2 cellular contexts compared by ENCODE assay signal in the genomic region with DNA sequence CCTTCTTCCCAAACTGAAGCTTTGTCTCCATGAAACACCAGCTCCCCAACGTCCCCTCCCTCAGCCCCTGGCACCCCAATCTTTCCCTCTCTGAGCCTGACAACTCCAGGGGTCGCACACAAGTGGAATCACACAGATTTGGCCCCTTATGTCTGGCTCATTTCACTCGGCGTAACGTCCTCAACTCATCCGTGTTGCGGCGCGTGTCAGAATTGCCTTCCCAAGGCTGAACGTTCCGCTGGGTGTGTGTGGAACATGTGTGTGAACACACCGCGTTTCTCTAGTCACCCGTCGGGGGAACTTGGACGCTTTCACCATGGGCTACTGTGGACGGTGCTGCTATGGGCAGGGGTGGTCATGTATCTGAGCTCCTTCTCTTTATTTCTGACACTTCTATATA.
TF ChIP-seq lines count a peak whose summit lies in the region.

No MANE protein-coding gene starts in this region.

TF ChIP-seq in HCT116, 20 proteins besides CTCF, POLR2A, EP300 and RAD21:
- TF ChIP-seq SRF (IDR thresholded peaks at IDR 0.05; ENCODE audit: low read depth) = no peak
- TF ChIP-seq JUND (IDR thresholded peaks at IDR 0.05) = no peak
- TF ChIP-seq ZNF274 (IDR thresholded peaks at IDR 0.05; ENCODE audit: low read depth, low read length) = no peak
- no peak for TF ChIP-seq SIN3A (IDR thresholded peaks at IDR 0.05; ENCODE audit: low read depth)
- TF ChIP-seq, protein P1, sequence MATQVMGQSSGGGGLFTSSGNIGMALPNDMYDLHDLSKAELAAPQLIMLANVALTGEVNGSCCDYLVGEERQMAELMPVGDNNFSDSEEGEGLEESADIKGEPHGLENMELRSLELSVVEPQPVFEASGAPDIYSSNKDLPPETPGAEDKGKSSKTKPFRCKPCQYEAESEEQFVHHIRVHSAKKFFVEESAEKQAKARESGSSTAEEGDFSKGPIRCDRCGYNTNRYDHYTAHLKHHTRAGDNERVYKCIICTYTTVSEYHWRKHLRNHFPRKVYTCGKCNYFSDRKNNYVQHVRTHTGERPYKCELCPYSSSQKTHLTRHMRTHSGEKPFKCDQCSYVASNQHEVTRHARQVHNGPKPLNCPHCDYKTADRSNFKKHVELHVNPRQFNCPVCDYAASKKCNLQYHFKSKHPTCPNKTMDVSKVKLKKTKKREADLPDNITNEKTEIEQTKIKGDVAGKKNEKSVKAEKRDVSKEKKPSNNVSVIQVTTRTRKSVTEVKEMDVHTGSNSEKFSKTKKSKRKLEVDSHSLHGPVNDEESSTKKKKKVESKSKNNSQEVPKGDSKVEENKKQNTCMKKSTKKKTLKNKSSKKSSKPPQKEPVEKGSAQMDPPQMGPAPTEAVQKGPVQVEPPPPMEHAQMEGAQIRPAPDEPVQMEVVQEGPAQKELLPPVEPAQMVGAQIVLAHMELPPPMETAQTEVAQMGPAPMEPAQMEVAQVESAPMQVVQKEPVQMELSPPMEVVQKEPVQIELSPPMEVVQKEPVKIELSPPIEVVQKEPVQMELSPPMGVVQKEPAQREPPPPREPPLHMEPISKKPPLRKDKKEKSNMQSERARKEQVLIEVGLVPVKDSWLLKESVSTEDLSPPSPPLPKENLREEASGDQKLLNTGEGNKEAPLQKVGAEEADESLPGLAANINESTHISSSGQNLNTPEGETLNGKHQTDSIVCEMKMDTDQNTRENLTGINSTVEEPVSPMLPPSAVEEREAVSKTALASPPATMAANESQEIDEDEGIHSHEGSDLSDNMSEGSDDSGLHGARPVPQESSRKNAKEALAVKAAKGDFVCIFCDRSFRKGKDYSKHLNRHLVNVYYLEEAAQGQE (IDR thresholded peaks at IDR 0.05; ENCODE audit: low read depth) = no peak
- TF ChIP-seq EZH2phosphoT487 (IDR thresholded peaks at IDR 0.05; ENCODE audit: borderline replicate concordance) = no peak
- TF ChIP-seq CBX3 (IDR thresholded peaks at IDR 0.05; ENCODE audit: low read depth) = no peak
- no peak for TF ChIP-seq CEBPB (IDR thresholded peaks at IDR 0.05; ENCODE audit: low read depth)
- TF ChIP-seq ELF1 (IDR thresholded peaks at IDR 0.05; ENCODE audit: borderline replicate concordance, low read depth) = no peak
- no peak for TF ChIP-seq YY1 (IDR thresholded peaks at IDR 0.05; ENCODE audit: extremely low read depth, insufficient replicate concordance, low read depth, low read length)
- no peak for TF ChIP-seq TCF7L2 (IDR thresholded peaks at IDR 0.05; ENCODE audit: borderline replicate concordance, extremely low read depth, insufficient read depth, insufficient read length)
- no peak for TF ChIP-seq EZH2 (IDR thresholded peaks at IDR 0.05)
- no peak for TF ChIP-seq MAX (IDR thresholded peaks at IDR 0.05)

TF ChIP-seq in H1, 55 proteins besides CTCF, POLR2A, EP300 and RAD21:
- TF ChIP-seq SP4 (IDR thresholded peaks at IDR 0.05; ENCODE audit: low read length) = no peak
- TF ChIP-seq SRF (IDR thresholded peaks at IDR 0.05; ENCODE audit: low read depth, low read length) = no peak
- TF ChIP-seq JUN (IDR thresholded peaks at IDR 0.05; ENCODE audit: low read depth, low read length) = no peak
- no peak for TF ChIP-seq ASH2L (IDR thresholded peaks at IDR 0.05; ENCODE audit: low read length)
- TF ChIP-seq TEAD4 (IDR thresholded peaks at IDR 0.05; ENCODE audit: low read depth, low read length) = no peak
- TF ChIP-seq SP1 (IDR thresholded peaks at IDR 0.05; ENCODE audit: low read depth, low read length) = no peak
- TF ChIP-seq RBBP5 (IDR thresholded peaks at IDR 0.05; ENCODE audit: borderline replicate concordance, low read depth, low read length) = no peak
- TF ChIP-seq BCL11A (IDR thresholded peaks at IDR 0.05; ENCODE audit: low read depth in 2 of 2, low read length in 2 of 2) = no peak
- TF ChIP-seq YY1 (IDR thresholded peaks at IDR 0.05; ENCODE audit: low read depth, low read length) = no peak
